ENCODE assay signal across 8 cellular contexts in the genomic region with DNA sequence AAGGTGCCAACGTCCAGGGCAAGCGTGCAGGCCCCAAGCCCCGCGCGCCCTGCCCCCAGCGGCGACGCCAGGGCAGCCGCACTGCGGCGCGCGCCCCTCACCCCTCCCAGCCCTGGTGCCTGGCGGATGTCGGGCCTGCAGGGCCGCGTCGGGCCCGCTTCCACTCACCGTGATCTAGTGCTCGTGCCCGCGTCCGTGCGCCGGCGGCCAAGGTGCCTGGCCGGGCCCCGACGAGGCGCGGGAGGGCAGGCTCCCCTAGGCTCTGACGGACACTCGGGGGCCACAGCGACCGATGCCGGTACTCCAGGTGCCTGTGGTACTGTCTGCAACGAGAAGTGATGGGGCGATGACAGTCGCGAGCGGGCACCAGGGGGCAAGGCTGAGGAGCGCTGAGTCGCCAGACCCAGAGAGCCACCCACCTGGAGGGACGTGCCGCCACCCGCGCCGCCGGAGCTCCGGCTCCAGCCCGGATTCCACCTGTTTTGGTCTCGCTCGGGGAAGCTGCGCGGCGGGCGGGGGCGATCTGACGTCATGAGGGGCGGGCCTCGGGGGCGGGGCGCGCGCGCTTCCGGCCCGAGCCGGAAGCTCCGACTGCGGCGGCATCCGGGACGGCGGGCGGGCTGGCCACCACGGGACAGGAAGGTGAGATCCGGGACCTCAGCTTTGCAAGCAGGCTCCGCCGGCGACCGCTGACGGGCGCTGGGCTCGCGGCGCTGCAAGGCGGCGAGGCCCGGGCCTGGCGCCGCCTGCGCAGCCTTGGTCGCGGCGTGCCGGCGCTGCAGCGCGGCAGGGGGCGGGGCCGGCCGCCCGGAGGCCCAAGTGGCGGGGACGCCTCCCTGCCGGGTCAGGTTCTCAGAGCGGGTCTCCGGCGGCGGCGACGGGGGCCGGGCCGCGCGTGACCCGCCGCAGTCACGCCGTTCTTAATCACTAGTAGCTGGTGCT. TPM values are rescaled to one million over a fixed set of nuclear protein-coding genes. Genes with fewer than 3 reads are reported as not detected.
DNase-seq lines count a peak whose midpoint lies in the region; ATAC-seq and TF ChIP-seq lines count a peak whose summit lies in the region.

A gene with protein sequence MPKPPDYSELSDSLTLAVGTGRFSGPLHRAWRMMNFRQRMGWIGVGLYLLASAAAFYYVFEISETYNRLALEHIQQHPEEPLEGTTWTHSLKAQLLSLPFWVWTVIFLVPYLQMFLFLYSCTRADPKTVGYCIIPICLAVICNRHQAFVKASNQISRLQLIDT (plus strand): TSS at position 927 of the 942 bp plus-strand sequence. CDS start 89 bp downstream, outside the sequence.
A gene with protein sequence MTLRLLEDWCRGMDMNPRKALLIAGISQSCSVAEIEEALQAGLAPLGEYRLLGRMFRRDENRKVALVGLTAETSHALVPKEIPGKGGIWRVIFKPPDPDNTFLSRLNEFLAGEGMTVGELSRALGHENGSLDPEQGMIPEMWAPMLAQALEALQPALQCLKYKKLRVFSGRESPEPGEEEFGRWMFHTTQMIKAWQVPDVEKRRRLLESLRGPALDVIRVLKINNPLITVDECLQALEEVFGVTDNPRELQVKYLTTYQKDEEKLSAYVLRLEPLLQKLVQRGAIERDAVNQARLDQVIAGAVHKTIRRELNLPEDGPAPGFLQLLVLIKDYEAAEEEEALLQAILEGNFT (minus strand): TSS at position 507 of the 942 bp plus-strand sequence. CDS start 655 bp downstream, outside the sequence.

- H3K27ac ChIP-seq in RWPE2 (ENCODE audit: poor library complexity, severe bottlenecking) (peak within 1 kb of the TSS; percentile 83), foreskin keratinocyte (peak within 1 kb of the TSS; percentile 54), neutrophil (peak within 1 kb of the TSS; percentile 91), substantia nigra (ENCODE audit: low read depth, low read length, poor library complexity, severe bottlenecking) (peak within 1 kb of the TSS; percentile 94)

- TF ChIP-seq CTCF in RWPE2 (IDR thresholded peaks at IDR 0.05; ENCODE audit: poor library complexity, severe bottlenecking), result peak; percentile 42
- peak; percentile 18 for TF ChIP-seq CTCF in foreskin keratinocyte (conservative IDR thresholded peaks at IDR 0.05)
- peak; percentile 51 for TF ChIP-seq CTCF in neutrophil (IDR thresholded peaks at IDR 0.05)

- DNase-seq in EH (ENCODE audit: low read depth) (peak; percentile 87), RWPE2 (ENCODE audit: low spot score) (peak; percentile 92), foreskin keratinocyte (peak; percentile 44 to 65), substantia nigra (lab: John Stamatoyannopoulos, UW) (peak; percentile 34 to 95 (median 85))
- DNase-seq in Jurkat, Clone E6-1 (ENCODE audit: low read depth, low spot score), result peak; percentile 75
- peak; percentile 96 for DNase-seq in activated effector memory CD4-positive, alpha-beta T cell treated with anti-CD3 and anti-CD28 coated beads, Interleukin-2, amount 50 U/mL, for 16 hours

- H3K4me3 ChIP-seq in Jurkat, Clone E6-1 (ENCODE audit: low read length), result peak within 1 kb of the TSS; percentile 74
- H3K4me3 ChIP-seq in RWPE2 (ENCODE audit: severe bottlenecking) (peak within 1 kb of the TSS; percentile 75), neutrophil (ENCODE audit: low read depth in 1 of 2, low read length in 1 of 2) (peak within 1 kb of the TSS; percentile 93 to 98)

- no peaks in the 10 kb centered on the region for H3K27me3 ChIP-seq in RWPE2 (ENCODE audit: insufficient read depth, poor library complexity, severe bottlenecking)
- H3K27me3 ChIP-seq in foreskin keratinocyte, result no peaks in the 10 kb centered on the region
- no peaks in the 10 kb centered on the region for H3K27me3 ChIP-seq in neutrophil

- ATAC-seq in GM21619 (IDR thresholded peaks at IDR 0.05; ENCODE audit: unreplicated experiment), result peak; percentile 83
- ATAC-seq in RWPE2 (ENCODE audit: low read depth), result peak; percentile 83
- ATAC-seq in foreskin keratinocyte, result peak; percentile 90

- peaks cover 52% of the 10 kb centered on the region for H3K36me3 ChIP-seq in RWPE2 (ENCODE audit: low read depth)
- peaks cover 27% of the 10 kb centered on the region for H3K36me3 ChIP-seq in neutrophil

- H3K9me3 ChIP-seq in RWPE2 (ENCODE audit: severe bottlenecking) (no peaks in the 10 kb centered on the region), neutrophil (no peaks in the 10 kb centered on the region)

- H3K4me1 ChIP-seq in RWPE2 (ENCODE audit: insufficient read depth, poor library complexity, severe bottlenecking) (peaks cover 17% of the 10 kb centered on the region), foreskin keratinocyte (peaks cover 16% of the 10 kb centered on the region), neutrophil (ENCODE audit: control insufficient read depth in 1 of 2, insufficient read depth in 1 of 2, low read depth in 1 of 2, low read length in 1 of 2) (peaks cover 23 to 26% of the 10 kb centered on the region in 2 experiments)

RNA-seq across cellular contexts. Expression of the first gene that starts in this region (rescaled TPM):
- 24.7 TPM for polyA plus RNA-seq in Jurkat, Clone E6-1 (2012; ENCODE audit: insufficient read depth, insufficient read length)
- 17.1 TPM in 2 replicates for total RNA-seq in foreskin keratinocyte
- polyA plus RNA-seq in foreskin keratinocyte, result 20.7 and 23.3 TPM in 2 replicates

RNA-seq across cellular contexts. Expression of the second gene that starts in this region (rescaled TPM):
- polyA plus RNA-seq in Jurkat, Clone E6-1 (2012; ENCODE audit: insufficient read depth, insufficient read length), result 24.4 TPM
- total RNA-seq in foreskin keratinocyte, result 7.4 and 8.2 TPM in 2 replicates
- polyA plus RNA-seq in foreskin keratinocyte, result 5.6 and 5.7 TPM in 2 replicates

Comparison
In these comparisons a context has a peak if more than half of its experiments do, and no peak if none do; other contexts are left out.
1. Peak in every context shown above with its lines: DNase-seq, ATAC-seq, H3K4me3 ChIP-seq and H3K27ac ChIP-seq.